ENCODE assay signal across 15 cellular contexts in the genomic region with DNA sequence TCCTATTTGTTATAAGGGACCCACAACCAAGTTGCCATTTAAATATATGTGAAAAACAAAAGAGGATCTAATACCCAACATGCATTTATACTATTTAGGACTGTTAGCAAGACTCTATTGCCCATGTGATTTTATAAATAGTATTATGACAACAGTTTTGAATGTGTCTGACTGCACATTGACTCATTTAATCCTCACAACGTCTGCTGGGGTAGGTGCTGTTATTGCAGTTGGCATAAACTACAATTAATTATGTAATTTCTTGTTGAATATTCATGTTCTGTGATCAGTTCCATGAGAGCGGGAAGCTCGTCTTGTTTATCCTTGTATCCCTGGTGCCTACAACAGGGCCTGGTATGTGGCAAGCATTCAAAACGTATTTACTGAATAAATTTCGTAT. TPM values are rescaled to one million over a fixed set of nuclear protein-coding genes. Genes with fewer than 3 reads are reported as not detected.
DNase-seq lines count a peak whose midpoint lies in the region; TF ChIP-seq lines count a peak whose summit lies in the region.
"Had no signal": no experiment of that assay in that cellular context is flagged by ENCODE, and none has a peak within 500 bp of the region (broad histone marks: within the 10 kb centered on the region; RNA-seq: fewer than 3 reads in every experiment).

No MANE protein-coding gene starts in this region.

- H3K4me2 ChIP-seq in Karpas-422 (ENCODE audit: low read depth, low read length, poor library complexity, severe bottlenecking): no peak overlapping the region

- H4K20me1 ChIP-seq in Karpas-422 (ENCODE audit: insufficient read depth, low read depth, low read length): no peaks in the 10 kb centered on the region

- peak overlapping the region; percentile 50 for H3K27ac ChIP-seq in WERI-Rb-1
- H3K27ac ChIP-seq in skin epidermis: peak overlapping the region in 12 of 21 experiments; percentile 37 to 77 (median 58)
- H3K27ac ChIP-seq in Karpas-422 (ENCODE audit: low read length): no peak overlapping the region

- no peak overlapping the region for H2AFZ ChIP-seq in Karpas-422 (ENCODE audit: low read length)

- no peak overlapping the region for H3K9ac ChIP-seq in Karpas-422 (ENCODE audit: low read length)

- no peaks in the 10 kb centered on the region for H3K9me2 ChIP-seq in Karpas-422 (replicated peaks; ENCODE audit: insufficient read depth, low read length)

- no peaks in the 10 kb centered on the region for H3K4me1 ChIP-seq in Karpas-422 (ENCODE audit: low read length)

- TF ChIP-seq CTCF in WERI-Rb-1 (IDR thresholded peaks at IDR 0.05; ENCODE audit: low read depth, low read length): no peak
- no peak for TF ChIP-seq CTCF in fibroblast of mammary gland (conservative IDR thresholded peaks at IDR 0.05; ENCODE audit: control insufficient read depth, insufficient read depth, low read depth, low read length)

- H3K9me3 ChIP-seq in WERI-Rb-1 (ENCODE audit: severe bottlenecking) (no peaks in the 10 kb centered on the region), Karpas-422 (ENCODE audit: low read length) (no peaks in the 10 kb centered on the region)

- DNase-seq in HCEC 1CT (peak; percentile 70), WERI-Rb-1 (no peak), fibroblast of mammary gland (ENCODE audit: low read depth) (peak; percentile 24), NCI-H1436 (lab: John Stamatoyannopoulos, UW) (no peak), Karpas-422 (no peak), superior temporal gyrus (ENCODE audit: extremely low spot score) (no peak)
- DNase-seq: ACHN; CD8-positive, alpha-beta memory T cell; DND-41; GF-D8; H9; NCI-H1436 treated with DMSO at 0.1 percent for 48 hours; NCI-H2081; OCI-M1 had no signal

- H3K36me3 ChIP-seq in WERI-Rb-1 (no peaks in the 10 kb centered on the region), Karpas-422 (ENCODE audit: insufficient read depth, low read length) (no peaks in the 10 kb centered on the region)

- no peaks in the 10 kb centered on the region for H3K79me2 ChIP-seq in Karpas-422 (ENCODE audit: low read length)

- H3K4me3 ChIP-seq in WERI-Rb-1 (ENCODE audit: low read depth, low read length): no peak overlapping the region
- no peak overlapping the region for H3K4me3 ChIP-seq in fibroblast of mammary gland (ENCODE audit: control insufficient read depth, low read depth, low read length)
- no peak overlapping the region for H3K4me3 ChIP-seq in skin epidermis
- no peak overlapping the region for H3K4me3 ChIP-seq in Karpas-422 (ENCODE audit: low read length)

- H3K27me3 ChIP-seq in WERI-Rb-1 (ENCODE audit: insufficient read depth, low read depth, severe bottlenecking): no peaks in the 10 kb centered on the region
- 0 out of 2 replicates have a peak, but pooled peaks cover 8% of the 10 kb centered on the region for H3K27me3 ChIP-seq in Karpas-422 (ENCODE audit: low read length)

RNA-seq across cellular contexts. Expression of a gene that starts 53.8 kb away (rescaled TPM):
- total RNA-seq in Karpas-422 (2014; rRNA removed; shearing (Covaris generic); ENCODE audit: low replicate concordance): 0.32 and 0.37 TPM in 2 replicates

Comparison
In these comparisons a context has a peak if more than half of its experiments do, and no peak if none do; other contexts are left out.
1. DNase-seq: peak in HCEC 1CT (single experiment) and fibroblast of mammary gland (single experiment); none in WERI-Rb-1 (single experiment), NCI-H1436 (single experiment), Karpas-422 (single experiment) and superior temporal gyrus (single experiment).